In the genomic region with DNA sequence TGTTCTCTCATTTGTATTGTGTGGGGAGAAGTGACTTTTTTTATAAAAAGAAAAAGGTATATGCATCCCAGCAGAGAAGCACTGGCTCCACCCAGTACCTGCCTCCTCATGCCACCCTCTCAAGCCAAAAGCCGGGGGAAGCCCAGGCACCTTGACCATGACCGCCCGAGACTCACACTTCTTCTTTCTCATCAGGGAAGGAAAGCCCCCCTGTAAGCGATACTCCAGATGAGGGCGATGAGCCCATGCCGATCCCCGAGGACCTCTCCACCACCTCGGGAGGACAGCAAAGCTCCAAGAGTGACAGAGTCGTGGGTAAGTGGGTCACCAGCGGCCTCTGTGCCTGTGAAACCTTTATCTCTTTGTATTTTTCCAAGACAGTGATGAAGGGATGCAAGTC, we compare ENCODE assay signal across 14 cellular contexts. TPM values are rescaled to one million over a fixed set of nuclear protein-coding genes. Genes with fewer than 3 reads are reported as not detected.
DNase-seq lines count a peak whose midpoint lies in the region; ATAC-seq and TF ChIP-seq lines count a peak whose summit lies in the region.
"Had no signal": no experiment of that assay in that cellular context is flagged by ENCODE, and none has a peak within 500 bp of the region (broad histone marks: within the 10 kb centered on the region; RNA-seq: fewer than 3 reads in every experiment).

No MANE protein-coding gene starts in this region.

- intact Hi-C loops in left lung (cut with DNase I) = no loop called here
- intact Hi-C loops in posterior vena cava (cut with DNase I) = no loop called here

- no peaks in the 10 kb centered on the region for H3K36me3 Mint-ChIP-seq in activated T-cell treated with anti-CD3 and anti-CD28 coated beads, Interleukin-2, amount 50 U/mL, for 24 hours (ENCODE audit: low read depth)
- peaks cover 61% of the 10 kb centered on the region for H3K36me3 Mint-ChIP-seq in stimulated activated memory B cell treated with anti-CD40 and anti-IgM and Interleukin-4, amounts not matched to agents 10 μg/mL and 1 μg/mL and 100 μg/mL, for 72 hours

- DNase-seq in activated T-cell treated with anti-CD3 and anti-CD28 coated beads, Interleukin-2, amount 50 U/mL, for 24 hours = no peak
- no peak for DNase-seq in activated T-cell treated with anti-CD3 and anti-CD28 coated beads, Interleukin-2, amount 50 U/mL, for 48 hours
- DNase-seq in NCI-H345 treated with DMSO at 0.1 percent for 48 hours (lab: John Stamatoyannopoulos, UW; ENCODE audit: unreplicated experiment) (no peak), left lung (no peak), posterior vena cava (ENCODE audit: low spot score) (no peak)
- DNase-seq: left ventricle myocardium superior; occipital lobe; stimulated activated naive CD4-positive, alpha-beta T cell treated with Interleukin-2 at 50 U/mL for 16 hours had no signal

- H3K27me3 Mint-ChIP-seq in activated T-cell treated with anti-CD3 and anti-CD28 coated beads, Interleukin-2, amount 50 U/mL, for 24 hours = no peaks in the 10 kb centered on the region
- no peaks in the 10 kb centered on the region for H3K27me3 Mint-ChIP-seq in stimulated activated memory B cell treated with anti-CD40 and anti-IgM and Interleukin-4, amounts not matched to agents 10 μg/mL and 1 μg/mL and 100 μg/mL, for 72 hours

- H3K27ac Mint-ChIP-seq in activated T-cell treated with anti-CD3 and anti-CD28 coated beads, Interleukin-2, amount 50 U/mL, for 24 hours = peak overlapping the region; percentile 53
- peak overlapping the region; percentile 85 for H3K27ac Mint-ChIP-seq in stimulated activated memory B cell treated with anti-CD40 and anti-IgM and Interleukin-4, amounts not matched to agents 10 μg/mL and 1 μg/mL and 100 μg/mL, for 72 hours

- peaks cover 0 to 15% of the 10 kb centered on the region in 2 donors for H3K36me3 ChIP-seq in left lung

- no peak overlapping the region for H3K4me3 ChIP-seq in left lung
- H3K4me3 ChIP-seq: coronary artery had no signal

- H3K27ac ChIP-seq in left lung = no peak overlapping the region
- H3K27ac ChIP-seq: coronary artery, RWPE1 had no signal

- no peak overlapping the region for H3K4me3 Mint-ChIP-seq in activated T-cell treated with anti-CD3 and anti-CD28 coated beads, Interleukin-2, amount 50 U/mL, for 24 hours
- peak overlapping the region; percentile 35 for H3K4me3 Mint-ChIP-seq in stimulated activated memory B cell treated with anti-CD40 and anti-IgM and Interleukin-4, amounts not matched to agents 10 μg/mL and 1 μg/mL and 100 μg/mL, for 72 hours

- H3K9me3 ChIP-seq in left lung = no peaks in the 10 kb centered on the region

- peaks cover 0 to 4% of the 10 kb centered on the region in 2 donors for H3K27me3 ChIP-seq in left lung

- peaks cover 59% of the 10 kb centered on the region for H3K4me1 Mint-ChIP-seq in activated T-cell treated with anti-CD3 and anti-CD28 coated beads, Interleukin-2, amount 50 U/mL, for 24 hours (ENCODE audit: low read depth)
- H3K4me1 Mint-ChIP-seq in stimulated activated memory B cell treated with anti-CD40 and anti-IgM and Interleukin-4, amounts not matched to agents 10 μg/mL and 1 μg/mL and 100 μg/mL, for 72 hours = peaks cover 88% of the 10 kb centered on the region

- ATAC-seq in GM21786 (IDR thresholded peaks at IDR 0.05; ENCODE audit: unreplicated experiment) (peak; percentile 42), HG03571 (IDR thresholded peaks at IDR 0.05; ENCODE audit: unreplicated experiment) (peak; percentile 40), left lung (no peak)
- peak; percentile 87 for ATAC-seq in stimulated activated memory B cell treated with anti-CD40 and anti-IgM and Interleukin-4, amounts not matched to agents 10 μg/mL and 1 μg/mL and 100 μg/mL, for 72 hours
- ATAC-seq: left ventricle myocardium superior had no signal

- no peak for TF ChIP-seq CTCF in left lung (IDR thresholded peaks at IDR 0.05)

- H3K4me1 ChIP-seq in left lung = peaks cover 0 to 34% of the 10 kb centered on the region in 2 donors

- no peaks in the 10 kb centered on the region for H3K9me3 Mint-ChIP-seq in activated T-cell treated with anti-CD3 and anti-CD28 coated beads, Interleukin-2, amount 50 U/mL, for 24 hours
- H3K9me3 Mint-ChIP-seq in stimulated activated memory B cell treated with anti-CD40 and anti-IgM and Interleukin-4, amounts not matched to agents 10 μg/mL and 1 μg/mL and 100 μg/mL, for 72 hours = no peaks in the 10 kb centered on the region

RNA-seq across cellular contexts. Expression of a gene that starts 22.9 kb away (rescaled TPM):
- total RNA-seq in left lung = 10 to 100 TPM; 19.0 to 50.2 TPM
- 10 to 100 TPM; 11.9 to 13.7 TPM for total RNA-seq in posterior vena cava
- total RNA-seq: LHCN-M2 had no signal
